9 cellular contexts compared by ENCODE assay signal in genomic region chr3:126287536-126288181, GRCh38.
DNase-seq lines count a peak whose midpoint lies in the region; ATAC-seq and TF ChIP-seq lines count a peak whose summit lies in the region.
"Had no signal": no experiment of that assay in that cellular context is flagged by ENCODE, and none has a peak within 500 bp of the region (broad histone marks: within the 10 kb centered on the region; RNA-seq: fewer than 3 reads in every experiment).

No MANE protein-coding gene starts in this region.

- H3K4me3 ChIP-seq in NT2/D1 (ENCODE audit: insufficient read length, low read depth) = peak overlapping the region; percentile 25
- H3K4me3 ChIP-seq in aorta (ENCODE audit: low read length in 2 of 2) = peak overlapping the region in 1 of 2 donors; percentile 17
- H3K4me3 ChIP-seq: HAP-1 had no signal

- peak overlapping the region; percentile 76 for H3K9ac ChIP-seq in NT2/D1 (ENCODE audit: insufficient read length, low read depth)

- ATAC-seq in aorta (ENCODE audit: low FRiP score) (peak; percentile 89), GM18505 (IDR thresholded peaks at IDR 0.05; ENCODE audit: unreplicated experiment) (no peak), GM21526 (IDR thresholded peaks at IDR 0.05; ENCODE audit: low FRiP score, unreplicated experiment) (no peak)

- H3K36me3 ChIP-seq in NT2/D1 (ENCODE audit: insufficient read depth, insufficient read length, low read length) (no peaks in the 10 kb centered on the region), aorta (ENCODE audit: control insufficient read depth in 1 of 2, insufficient read depth in 2 of 2, low read length in 1 of 2) (no peaks in the 10 kb centered on the region)
- H3K36me3 ChIP-seq: HAP-1 had no signal

- peak; percentile 79 for DNase-seq in DMS53 (lab: John Stamatoyannopoulos, UW)
- peak; percentile 49 for DNase-seq in NT2/D1 (ENCODE audit: low read depth, low spot score)
- DNase-seq in fibroblast of gingiva (ENCODE audit: low read depth) = peak; percentile 66
- DNase-seq in middle frontal gyrus (ENCODE audit: extremely low spot score, low spot score) = peak; percentile 65
- peak; percentile 82 to 91 for DNase-seq in aorta
- DNase-seq in H4 (ENCODE audit: low spot score) = no peak

- H3K27ac ChIP-seq in aorta (ENCODE audit: low read depth in 1 of 2, low read length in 2 of 2) = peak overlapping the region; percentile 85 to 92

- TF ChIP-seq POLR2A in GM18505 (IDR thresholded peaks at IDR 0.05; ENCODE audit: borderline replicate concordance, extremely low read depth, insufficient read depth, insufficient read length) = no peak

- H3K27me3 ChIP-seq in NT2/D1 (ENCODE audit: insufficient read depth, insufficient read length) = peaks cover 16% of the 10 kb centered on the region
- no peaks in the 10 kb centered on the region for H3K27me3 ChIP-seq in aorta (ENCODE audit: control insufficient read depth in 1 of 2, insufficient read depth in 2 of 2, low read length in 1 of 2)

- H3K4me1 ChIP-seq in NT2/D1 (ENCODE audit: insufficient read depth, insufficient read length) = peaks cover 7% of the 10 kb centered on the region
- H3K4me1 ChIP-seq in aorta (ENCODE audit: control insufficient read depth in 1 of 2, insufficient read depth in 2 of 2, low read length in 2 of 2) = no peaks in the 10 kb centered on the region
- H3K4me1 ChIP-seq: HAP-1 had no signal

- 1% methylated on average over 38 of the region's 38 CpGs for WGBS in aorta, 2 donors

- intact Hi-C loops in aorta (cut with DNase I) = loop anchor here (5.0 kb wide), 2 partner anchors 65 to 70 kb away; partner anchors contain the start of gene KLF15 (in 1 of the 2)

- H3K9me3 ChIP-seq in NT2/D1 (ENCODE audit: insufficient read depth, low read length) (peaks cover 2% of the 10 kb centered on the region; the same call in 1 of the 2 replicates), aorta (ENCODE audit: control insufficient read depth, low read length) (no peaks in the 10 kb centered on the region)
- H3K9me3 ChIP-seq: HAP-1 had no signal
